ENCODE assay signal across 8 cellular contexts in the genomic region with DNA sequence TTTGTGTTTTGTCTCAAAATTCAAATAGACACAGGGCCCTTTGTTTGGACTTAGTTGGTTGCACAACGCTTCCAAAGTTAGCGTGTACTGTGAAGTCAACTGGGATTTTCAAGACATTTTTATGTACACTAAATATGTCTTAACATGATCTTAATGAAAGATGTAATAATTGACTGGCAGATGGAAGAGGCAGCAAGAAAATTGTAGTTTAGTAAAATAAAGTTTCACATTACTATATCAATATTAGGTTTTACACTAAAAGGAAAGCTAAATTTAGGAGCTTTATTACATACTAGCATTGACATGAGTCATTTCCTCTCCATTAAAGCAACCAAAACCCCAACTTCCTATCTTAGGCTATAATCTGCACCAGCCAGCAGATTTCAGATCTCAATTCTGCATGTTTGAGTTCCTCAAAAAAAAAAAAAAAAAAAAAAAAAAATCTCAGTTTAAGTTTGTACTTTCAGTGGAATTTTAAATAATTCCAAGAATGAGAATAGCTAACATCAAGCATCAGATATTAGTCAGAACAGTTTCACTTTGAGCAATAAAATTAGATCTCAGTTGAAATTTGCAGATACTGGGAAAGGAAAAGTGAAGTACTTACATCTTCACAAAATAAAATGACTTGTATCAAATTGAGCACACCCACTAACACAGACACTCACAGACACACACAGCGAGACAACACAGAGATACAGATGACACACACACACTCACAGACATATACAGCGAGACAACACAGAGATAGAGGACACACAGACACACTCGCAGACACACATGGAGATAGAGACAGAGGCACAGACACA.
A peak's percentile ranks its signal among the peaks of the same experiment; 100 is the strongest.
DNase-seq lines count a peak whose midpoint lies in the region; ATAC-seq and TF ChIP-seq lines count a peak whose summit lies in the region.

No MANE protein-coding gene starts in this region.

- peak; percentile 82 for DNase-seq in GF-D8 (lab: John Stamatoyannopoulos, UW)
- peak; percentile 92 for DNase-seq in HT1080 (ENCODE audit: low read depth)
- no peak for DNase-seq in right atrium auricular region (ENCODE audit: low spot score)
- peak; percentile 55 for DNase-seq in superior temporal gyrus (ENCODE audit: extremely low spot score)
- no peak for DNase-seq in cortex of kidney (lab: John Stamatoyannopoulos, UW)
- no peak for DNase-seq in D341Med (ENCODE audit: low spot score)

- H3K9me3 Mint-ChIP-seq in activated T-helper 17 cell treated with anti-CD3 and anti-CD28 coated beads, Interleukin-2, amount 50 U/mL, for 72 hours, result no peaks in the 10 kb centered on the region

- no peaks in the 10 kb centered on the region for H3K36me3 Mint-ChIP-seq in activated T-helper 17 cell treated with anti-CD3 and anti-CD28 coated beads, Interleukin-2, amount 50 U/mL, for 72 hours (ENCODE audit: low read depth)

- H3K27ac ChIP-seq in right atrium auricular region, result peak overlapping the region; percentile 38 to 44

- no peak overlapping the region for H3K4me3 Mint-ChIP-seq in activated T-helper 17 cell treated with anti-CD3 and anti-CD28 coated beads, Interleukin-2, amount 50 U/mL, for 72 hours

- ATAC-seq in GM21528 (IDR thresholded peaks at IDR 0.05; ENCODE audit: low FRiP score, unreplicated experiment), result peak; percentile 71
- peak; percentile 74 for ATAC-seq in activated T-helper 17 cell treated with anti-CD3 and anti-CD28 coated beads, Interleukin-2, amount 50 U/mL, for 72 hours (replicated peaks)

- H3K4me3 ChIP-seq in right atrium auricular region, result no peak overlapping the region

- H3K4me1 ChIP-seq in right atrium auricular region, result peaks cover 0 to 26% of the 10 kb centered on the region in 2 donors

- no peaks in the 10 kb centered on the region for H3K27me3 Mint-ChIP-seq in activated T-helper 17 cell treated with anti-CD3 and anti-CD28 coated beads, Interleukin-2, amount 50 U/mL, for 72 hours

- TF ChIP-seq CTCF in right atrium auricular region (IDR thresholded peaks at IDR 0.05), result no peak

- peaks cover 0 to 2% of the 10 kb centered on the region in 2 donors for H3K9me3 ChIP-seq in right atrium auricular region

- no peak overlapping the region for H3K27ac Mint-ChIP-seq in activated T-helper 17 cell treated with anti-CD3 and anti-CD28 coated beads, Interleukin-2, amount 50 U/mL, for 72 hours

- H3K27me3 ChIP-seq in right atrium auricular region, result no peaks in the 10 kb centered on the region

- H3K4me1 Mint-ChIP-seq in activated T-helper 17 cell treated with anti-CD3 and anti-CD28 coated beads, Interleukin-2, amount 50 U/mL, for 72 hours, result peaks cover 31% of the 10 kb centered on the region

- no peaks in the 10 kb centered on the region for H3K36me3 ChIP-seq in right atrium auricular region

Comparison
In these comparisons a context has a peak if more than half of its experiments do, and no peak if none do; other contexts are left out.
1. DNase-seq: peak in GF-D8 (single experiment), HT1080 (single experiment) and superior temporal gyrus (single experiment); none in right atrium auricular region (single experiment), cortex of kidney (single experiment) and D341Med (single experiment).